15 cellular contexts compared by ENCODE assay signal in the genomic region with DNA sequence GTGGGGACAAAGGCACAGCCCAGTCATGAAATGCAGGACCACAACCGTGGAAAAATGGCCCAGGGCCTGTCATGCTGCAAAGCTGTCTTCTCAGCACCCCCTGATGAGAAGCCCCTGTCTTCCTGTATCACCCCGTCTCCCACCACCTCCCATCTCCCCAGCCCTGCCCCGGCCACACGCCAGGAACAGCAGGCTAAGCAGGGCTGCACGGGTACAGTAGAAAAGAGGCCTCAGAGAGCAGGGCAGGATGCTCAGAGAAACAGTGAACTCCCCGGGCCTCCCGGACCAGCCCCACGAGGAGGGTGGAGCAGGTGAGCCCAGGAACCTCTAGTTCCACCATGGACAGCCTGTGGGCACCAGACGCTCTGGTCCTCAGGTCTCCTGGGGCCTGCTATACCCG.
"Had no signal": no experiment of that assay in that cellular context is flagged by ENCODE, and none has a peak within 500 bp of the region (broad histone marks: within the 10 kb centered on the region; RNA-seq: fewer than 3 reads in every experiment).

No MANE protein-coding gene starts in this region.

- H3K27me3 ChIP-seq: colonic mucosa, sigmoid colon, vagina had no signal

- H3K27me3 Mint-ChIP-seq: activated naive CD8-positive, alpha-beta T cell treated with anti-CD3 and anti-CD28 coated beads, Interleukin-2, amount 10 ng/mL, durations not matched to agents 7 days and 5 days; brain had no signal

- H3K9me3 Mint-ChIP-seq: activated naive CD8-positive, alpha-beta T cell treated with anti-CD3 and anti-CD28 coated beads, Interleukin-2, amount 10 ng/mL, durations not matched to agents 7 days and 5 days; activated T-helper 1 cell treated with anti-CD3 and anti-CD28 coated beads, Interleukin-12 subunit alpha, Interleukin-12 subunit beta, Interleukin-2, Interleukin-4 antibody, amounts not matched to agents 30 ng/mL and 10 ng/mL and 1 ng/mL, durations not matched to agents 14 hours and 24 hours and 36 hours; brain; natural killer cell had no signal

- H3K27ac Mint-ChIP-seq: activated naive CD8-positive, alpha-beta T cell treated with anti-CD3 and anti-CD28 coated beads, Interleukin-2, amount 10 ng/mL, durations not matched to agents 7 days and 5 days; activated T-helper 1 cell treated with anti-CD3 and anti-CD28 coated beads, Interleukin-12 subunit alpha, Interleukin-12 subunit beta, Interleukin-2, Interleukin-4 antibody, amounts not matched to agents 30 ng/mL and 10 ng/mL and 1 ng/mL, durations not matched to agents 14 hours and 24 hours and 36 hours had no signal

- H3K27ac ChIP-seq: colonic mucosa, parathyroid adenoma, sigmoid colon, vagina, WERI-Rb-1 had no signal

- H3K36me3 Mint-ChIP-seq: natural killer cell had no signal

- H3K9me3 ChIP-seq: colonic mucosa, sigmoid colon, vagina had no signal

- H3K4me3 ChIP-seq: colonic mucosa, sigmoid colon, vagina had no signal

- H2AFZ ChIP-seq: parathyroid adenoma had no signal

- DNase-seq: activated CD4-positive, alpha-beta T cell treated with anti-CD3 and anti-CD28 coated beads for 1 hour; activated naive CD8-positive, alpha-beta T cell treated with anti-CD3 and anti-CD28 coated beads, Interleukin-2, amount 10 ng/mL, durations not matched to agents 7 days and 5 days; anterior cingulate cortex; central memory CD4-positive, alpha-beta T cell; natural killer cell; sigmoid colon; stimulated activated CD4-positive, alpha-beta T cell treated with anti-CD3 and anti-CD28 coated beads, Interleukin-4, amount 100 ng/mL, for 24 hours; stimulated activated naive CD4-positive, alpha-beta T cell; SW 1271; WERI-Rb-1 had no signal

- H3K36me3 ChIP-seq: colonic mucosa, vagina had no signal

- ATAC-seq: natural killer cell had no signal

- H3K9ac ChIP-seq: parathyroid adenoma had no signal

- H3K4me3 Mint-ChIP-seq: activated naive CD8-positive, alpha-beta T cell treated with anti-CD3 and anti-CD28 coated beads, Interleukin-2, amount 10 ng/mL, durations not matched to agents 7 days and 5 days; activated T-helper 1 cell treated with anti-CD3 and anti-CD28 coated beads, Interleukin-12 subunit alpha, Interleukin-12 subunit beta, Interleukin-2, Interleukin-4 antibody, amounts not matched to agents 30 ng/mL and 10 ng/mL and 1 ng/mL, durations not matched to agents 14 hours and 24 hours and 36 hours; brain; natural killer cell had no signal
